Comparison of ENCODE assay signal across 12 cellular contexts in the genomic region with DNA sequence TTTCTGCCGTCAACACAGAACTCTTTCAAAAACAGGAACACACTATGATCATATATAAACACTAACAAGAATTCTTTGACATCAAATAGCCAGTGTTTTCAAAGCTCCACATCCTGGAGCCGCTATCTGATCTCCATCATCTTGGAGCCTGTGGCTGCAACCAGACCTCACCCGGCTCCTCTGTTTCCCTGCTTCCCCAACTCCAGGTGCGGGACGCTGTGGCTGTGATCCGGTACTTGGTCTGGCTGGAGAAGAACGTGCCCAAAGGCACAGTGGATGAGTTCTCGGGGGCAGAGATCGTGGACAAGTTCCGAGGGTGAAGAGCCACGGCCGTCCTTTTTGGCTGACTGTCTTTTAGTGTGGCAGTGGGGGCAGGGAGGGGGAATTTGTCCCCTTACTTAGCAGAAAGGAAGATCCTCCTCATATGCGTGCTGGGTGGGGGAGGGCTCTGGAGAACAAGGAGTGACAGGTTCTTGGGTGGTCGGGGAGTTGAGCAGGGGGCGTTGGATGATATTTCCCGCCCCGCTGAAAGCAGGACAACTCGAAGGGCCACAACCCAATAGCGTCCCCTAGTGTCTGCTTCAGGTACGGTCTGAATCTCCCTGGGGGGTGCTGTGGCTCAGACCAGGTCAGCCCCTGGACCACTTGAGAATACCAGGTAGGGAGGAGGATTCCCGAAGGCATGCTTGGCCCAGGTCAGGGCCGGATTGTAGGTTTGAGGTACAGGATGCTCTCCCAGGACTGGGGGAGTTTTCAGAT. TPM values are rescaled to one million over a fixed set of nuclear protein-coding genes. Genes with fewer than 3 reads are reported as not detected.
DNase-seq lines count a peak whose midpoint lies in the region; ATAC-seq, FAIRE-seq and TF ChIP-seq lines count a peak whose summit lies in the region.
"Had no signal": no experiment of that assay in that cellular context is flagged by ENCODE, and none has a peak within 500 bp of the region (broad histone marks: within the 10 kb centered on the region; RNA-seq: fewer than 3 reads in every experiment).

No MANE protein-coding gene starts in this region.

- no peak overlapping the region for H2AFZ ChIP-seq in keratinocyte (ENCODE audit: control insufficient read depth, low read length)

- no peaks in the 10 kb centered on the region for H3K36me3 Mint-ChIP-seq in activated CD4-positive, alpha-beta memory T cell treated with anti-CD3 and anti-CD28 coated beads for 36 hours

- no peak for DNase-seq in GM13976 (ENCODE audit: low spot score)
- DNase-seq in activated CD4-positive, alpha-beta memory T cell treated with anti-CD3 and anti-CD28 coated beads for 36 hours = peak; percentile 46
- no peak for DNase-seq in keratinocyte (ENCODE audit: low read depth, low spot score)
- no peak for DNase-seq in sigmoid colon
- DNase-seq in NCI-H82 treated with DMSO at 0.1 percent for 48 hours (lab: John Stamatoyannopoulos, UW; ENCODE audit: unreplicated experiment) = no peak
- no peak for DNase-seq in DMS 273 (lab: John Stamatoyannopoulos, UW; ENCODE audit: unreplicated experiment)
- DNase-seq: NCI-H226 had no signal

- H3K27me3 Mint-ChIP-seq in activated CD4-positive, alpha-beta memory T cell treated with anti-CD3 and anti-CD28 coated beads for 36 hours = no peaks in the 10 kb centered on the region

- H3K4me1 Mint-ChIP-seq in activated CD4-positive, alpha-beta memory T cell treated with anti-CD3 and anti-CD28 coated beads for 36 hours (ENCODE audit: low read depth) = peaks cover 40% of the 10 kb centered on the region

- no peak overlapping the region for H3K27ac Mint-ChIP-seq in activated CD4-positive, alpha-beta memory T cell treated with anti-CD3 and anti-CD28 coated beads for 36 hours

- TF ChIP-seq CTCF in GM13976 (IDR thresholded peaks at IDR 0.05; ENCODE audit: borderline replicate concordance, control extremely low read depth, extremely low read depth, insufficient read depth, missing control alignments) (peak; percentile 26), keratinocyte (optimal IDR thresholded peaks at IDR 0.05 in 1 of 3, IDR thresholded peaks at IDR 0.05 in 1 of 3, conservative IDR thresholded peaks at IDR 0.05 in 1 of 3; ENCODE audit: extremely low read depth in 1 of 3, insufficient read depth in 2 of 3, low read length in 3 of 3) (peak in 2 of 3 experiments; percentile 32 to 48), sigmoid colon (IDR thresholded peaks at IDR 0.05) (no peak)

- no peak for TF ChIP-seq POLR2A in sigmoid colon (IDR thresholded peaks at IDR 0.05)

- intact Hi-C loops in activated CD4-positive, alpha-beta memory T cell treated with anti-CD3 and anti-CD28 coated beads for 36 hours (cut with micrococcal nuclease) = loop anchor here (1.0 to 10.0 kb wide), 2 partner anchors 117 to 150 kb away; no protein-coding TSS in a partner anchor
- intact Hi-C loops in sigmoid colon (cut with DNase I) = no loop called here

- H4K20me1 ChIP-seq in BLaER1 (no peaks in the 10 kb centered on the region; the same call in 1 of the 2 replicates), keratinocyte (ENCODE audit: control insufficient read depth, extremely low read depth, insufficient read depth, low read length) (no peaks in the 10 kb centered on the region)

- peaks cover 56% of the 10 kb centered on the region for H3K4me1 ChIP-seq in BLaER1
- no peaks in the 10 kb centered on the region for H3K4me1 ChIP-seq in keratinocyte (ENCODE audit: control insufficient read depth, extremely low read depth, insufficient read depth, low read length)
- no peaks in the 10 kb centered on the region for H3K4me1 ChIP-seq in sigmoid colon
- H3K4me1 ChIP-seq: vagina had no signal

- H3K36me3 ChIP-seq in BLaER1 (no peaks in the 10 kb centered on the region), keratinocyte (ENCODE audit: control insufficient read depth in 2 of 2, extremely low read depth in 1 of 2, insufficient read depth in 2 of 2, low read length in 2 of 2) (no peaks in the 10 kb centered on the region), sigmoid colon (no peaks in the 10 kb centered on the region)
- H3K36me3 ChIP-seq: vagina had no signal

- no peak for TF ChIP-seq EP300 in sigmoid colon (IDR thresholded peaks at IDR 0.05)

- H3K27ac ChIP-seq in BLaER1 (no peak overlapping the region), keratinocyte (ENCODE audit: control insufficient read depth, insufficient read depth, low read length) (no peak overlapping the region), sigmoid colon (no peak overlapping the region)
- H3K27ac ChIP-seq: HL-60, vagina, VCaP had no signal

- H3K4me3 Mint-ChIP-seq in activated CD4-positive, alpha-beta memory T cell treated with anti-CD3 and anti-CD28 coated beads for 36 hours = no peak overlapping the region

- H3K27me3 ChIP-seq in BLaER1 (peaks cover 70% of the 10 kb centered on the region), keratinocyte (ENCODE audit: control insufficient read depth, extremely low read depth, insufficient read depth, low read length) (no peaks in the 10 kb centered on the region), sigmoid colon (no peaks in the 10 kb centered on the region)
- H3K27me3 ChIP-seq: vagina had no signal

- CTCF ChIA-PET in activated CD4-positive, alpha-beta memory T cell treated with anti-CD3 and anti-CD28 coated beads for 36 hours (lab: Charles Lee) = interaction anchor here (1.2 to 4.0 kb wide), 8 partner anchors 10 to 117 kb away, joined by 4 to 17 read pairs (median 6); no protein-coding TSS in a partner anchor

- dilution Hi-C loops in keratinocyte (cut with MboI; ENCODE audit: extremely low pct_ligation_motif_present, low sequenced_read_pairs) = no loop called here

- H3K4me3 ChIP-seq in BLaER1 (no peak overlapping the region), keratinocyte (ENCODE audit: control insufficient read depth in 2 of 3, extremely low read depth in 1 of 3, insufficient read depth in 2 of 3, low read depth in 1 of 3, low read length in 3 of 3) (no peak overlapping the region), sigmoid colon (no peak overlapping the region)
- H3K4me3 ChIP-seq: vagina had no signal

- no peaks in the 10 kb centered on the region for H3K79me2 ChIP-seq in keratinocyte (ENCODE audit: control insufficient read depth, insufficient read depth, low read length)

- no peak overlapping the region for H3K9ac ChIP-seq in BLaER1
- no peak overlapping the region for H3K9ac ChIP-seq in keratinocyte (ENCODE audit: control insufficient read depth, extremely low read depth, insufficient read depth, low read length)

- no peaks in the 10 kb centered on the region for H3K9me1 ChIP-seq in keratinocyte (ENCODE audit: control insufficient read depth, extremely low read depth, insufficient read depth, low read length)

- ATAC-seq in GM19035 (IDR thresholded peaks at IDR 0.05; ENCODE audit: unreplicated experiment) = no peak

- H3K9me3 ChIP-seq in BLaER1 (no peaks in the 10 kb centered on the region), keratinocyte (ENCODE audit: control insufficient read depth, low read depth, low read length) (no peaks in the 10 kb centered on the region), sigmoid colon (no peaks in the 10 kb centered on the region)
- H3K9me3 ChIP-seq: vagina had no signal

- no peak for FAIRE-seq in keratinocyte (lab: Jason Lieb, UNC)

- POLR2A ChIA-PET in activated CD4-positive, alpha-beta memory T cell treated with anti-CD3 and anti-CD28 coated beads for 36 hours (lab: Charles Lee) = no interaction called here

- H3K4me2 ChIP-seq in BLaER1 (peak overlapping the region; percentile 73), keratinocyte (ENCODE audit: control insufficient read depth, extremely low read depth, insufficient read depth, low read depth, low read length) (no peak overlapping the region)

- H3K9me3 Mint-ChIP-seq in activated CD4-positive, alpha-beta memory T cell treated with anti-CD3 and anti-CD28 coated beads for 36 hours = no peaks in the 10 kb centered on the region

- 48 to 67% methylated on average over 22 of the region's 22 CpGs for WGBS in sigmoid colon, 2 donors

- in situ Hi-C loops in GM13976 (cut with MboI; ENCODE audit: low sequenced_read_pairs, unreplicated experiment) = no loop called here

RNA-seq across cellular contexts. Expression of gene XPNPEP2, which starts 15.7 kb away (rescaled TPM):
- total RNA-seq in activated CD4-positive, alpha-beta memory T cell treated with anti-CD3 and anti-CD28 coated beads for 36 hours = under 1 TPM; 0.80 to 0.93 TPM
- polyA plus RNA-seq in keratinocyte = not detected in 3 replicates
- not detected for polyA plus RNA-seq in keratinocyte (2011; ENCODE audit: low read depth)
- polyA plus RNA-seq in keratinocyte (2011; cell fraction: cytosol; rRNA removed) = not detected in 2 replicates
- polyA plus RNA-seq in keratinocyte (2011; cell fraction: nucleus; rRNA removed) = not detected in 2 replicates
- polyA plus RNA-seq in keratinocyte (2012; ENCODE audit: low replicate concordance) = not detected in 2 replicates
- polyA minus RNA-seq in keratinocyte = not detected in 3 replicates
- not detected for polyA minus RNA-seq in keratinocyte (2011; cell fraction: cytosol; rRNA and poly(A)+ RNA removed)
- not detected in 2 replicates for polyA minus RNA-seq in keratinocyte (2011; cell fraction: nucleus; rRNA and poly(A)+ RNA removed)
- 10 to 100 TPM in 1 of 4 donors, 1 to 10 TPM in 3; 2.6 to 11.1 (median 4.7) TPM for total RNA-seq in sigmoid colon
- 1 to 10 TPM; 1.8 to 3.3 (median 2.5) TPM for polyA plus RNA-seq in sigmoid colon

RNA-seq across cellular contexts. Expression of gene SASH3, which starts 25.3 kb away (rescaled TPM):
- 100 to 1,000 TPM; 126 to 133 TPM for total RNA-seq in activated CD4-positive, alpha-beta memory T cell treated with anti-CD3 and anti-CD28 coated beads for 36 hours
- polyA plus RNA-seq in keratinocyte = 0.08 to 0.09 TPM in 2 of 3 replicates, not detected in the other
- polyA plus RNA-seq in keratinocyte (2011; ENCODE audit: low read depth) = not detected
- not detected in 2 replicates for polyA plus RNA-seq in keratinocyte (2011; cell fraction: cytosol; rRNA removed)
- polyA plus RNA-seq in keratinocyte (2011; cell fraction: nucleus; rRNA removed) = not detected in 2 replicates
- not detected in 2 replicates for polyA plus RNA-seq in keratinocyte (2012; ENCODE audit: low replicate concordance)
- polyA minus RNA-seq in keratinocyte = not detected in 3 replicates
- polyA minus RNA-seq in keratinocyte (2011; cell fraction: cytosol; rRNA and poly(A)+ RNA removed) = not detected
- not detected in 2 replicates for polyA minus RNA-seq in keratinocyte (2011; cell fraction: nucleus; rRNA and poly(A)+ RNA removed)
- total RNA-seq in sigmoid colon = 1 to 10 TPM; 1.7 to 8.7 (median 5.9) TPM
- 10 to 100 TPM in 2 of 3 donors, 1 to 10 TPM in 1; 6.2 to 48.3 (median 13.2) TPM for polyA plus RNA-seq in sigmoid colon

Comparison
In these comparisons a context has a peak if more than half of its experiments do, and no peak if none do; other contexts are left out.
1. CTCF ChIP-seq: peak in GM13976 (single experiment) and keratinocyte (2 of 3); none in sigmoid colon (0 of 4).
2. RNA of gene SASH3, which starts 25.3 kb away (total RNA-seq): 126 to 133 TPM in activated CD4-positive, alpha-beta memory T cell treated with anti-CD3 and anti-CD28 coated beads for 36 hours; 1.7 to 8.7 TPM in sigmoid colon; every median in the first group is over 10 times any median in the second.